In the genomic region with DNA sequence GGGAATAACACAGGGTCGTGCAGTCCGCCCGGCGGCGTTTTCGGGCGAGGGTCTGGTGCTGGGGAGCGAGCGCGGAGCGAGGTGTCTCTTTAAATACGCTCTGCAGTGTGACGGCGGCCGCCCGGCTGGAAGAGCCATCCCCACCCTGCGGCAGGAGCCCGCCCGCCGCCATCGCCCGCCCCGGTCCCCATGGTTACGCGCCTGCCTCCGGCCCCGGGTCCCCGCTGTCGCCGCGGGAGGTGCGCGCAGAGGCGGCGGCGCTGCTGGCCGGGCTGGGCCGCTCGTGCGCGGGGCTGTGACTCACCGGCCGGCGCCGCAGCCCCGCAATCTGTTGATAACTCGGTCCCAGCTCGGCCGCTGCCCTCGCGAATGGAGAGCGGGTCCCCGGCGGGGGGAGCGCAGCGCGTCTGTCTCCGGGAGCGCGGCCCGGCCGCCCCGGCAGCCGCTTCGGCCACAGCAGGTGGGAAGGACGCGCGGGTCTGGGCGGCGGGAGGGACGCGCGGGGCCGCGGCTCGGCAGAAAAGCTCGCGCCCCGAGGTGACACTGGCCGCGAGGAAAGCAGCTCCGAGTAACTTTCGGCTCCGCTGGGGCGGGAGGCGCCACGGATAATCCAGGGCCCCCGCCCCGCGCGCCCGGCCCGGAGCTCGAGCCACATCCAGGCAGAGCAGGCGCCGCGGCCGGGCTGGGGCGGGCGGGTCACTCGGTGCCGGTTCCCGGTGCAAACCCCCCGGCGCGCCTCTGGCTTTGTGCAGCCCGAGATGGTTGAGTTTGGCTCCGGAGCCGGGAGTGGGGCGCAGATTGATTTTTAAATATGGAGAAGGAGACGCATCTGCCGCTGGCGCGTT, we compare ENCODE assay signal across 11 cellular contexts. TPM values are rescaled to one million over a fixed set of nuclear protein-coding genes. Genes with fewer than 3 reads are reported as not detected.
DNase-seq lines count a peak whose midpoint lies in the region; ATAC-seq lines count a peak whose summit lies in the region.
"Had no signal": no experiment of that assay in that cellular context is flagged by ENCODE, and none has a peak within 500 bp of the region (broad histone marks: within the 10 kb centered on the region; RNA-seq: fewer than 3 reads in every experiment).

A gene with protein sequence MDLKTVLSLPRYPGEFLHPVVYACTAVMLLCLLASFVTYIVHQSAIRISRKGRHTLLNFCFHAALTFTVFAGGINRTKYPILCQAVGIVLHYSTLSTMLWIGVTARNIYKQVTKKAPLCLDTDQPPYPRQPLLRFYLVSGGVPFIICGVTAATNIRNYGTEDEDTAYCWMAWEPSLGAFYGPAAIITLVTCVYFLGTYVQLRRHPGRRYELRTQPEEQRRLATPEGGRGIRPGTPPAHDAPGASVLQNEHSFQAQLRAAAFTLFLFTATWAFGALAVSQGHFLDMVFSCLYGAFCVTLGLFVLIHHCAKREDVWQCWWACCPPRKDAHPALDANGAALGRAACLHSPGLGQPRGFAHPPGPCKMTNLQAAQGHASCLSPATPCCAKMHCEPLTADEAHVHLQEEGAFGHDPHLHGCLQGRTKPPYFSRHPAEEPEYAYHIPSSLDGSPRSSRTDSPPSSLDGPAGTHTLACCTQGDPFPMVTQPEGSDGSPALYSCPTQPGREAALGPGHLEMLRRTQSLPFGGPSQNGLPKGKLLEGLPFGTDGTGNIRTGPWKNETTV (plus strand): TSS at position 246 of the 845 bp plus-strand sequence. CDS start 986 bp downstream, outside the sequence.

- ATAC-seq in HG02970 (IDR thresholded peaks at IDR 0.05; ENCODE audit: low FRiP score, unreplicated experiment): no peak

- no peak within 1 kb of the TSS for H2BK120ac ChIP-seq in mesenchymal stem cell (ENCODE audit: low read depth, low read length)

- H3K4me3 ChIP-seq in H7 (ENCODE audit: insufficient read depth, low read depth, low read length) (peak within 1 kb of the TSS; percentile 33), mesenchymal stem cell (ENCODE audit: insufficient read depth in 1 of 2, low read depth in 1 of 2, low read length in 2 of 2) (no peak within 1 kb of the TSS)

- H3K4me2 ChIP-seq in mesenchymal stem cell (ENCODE audit: low read length, poor library complexity, severe bottlenecking): peak within 1 kb of the TSS; percentile 61

- H3K14ac ChIP-seq in mesenchymal stem cell (ENCODE audit: low read length in 2 of 2): no peak within 1 kb of the TSS

- no peak within 1 kb of the TSS for H3K18ac ChIP-seq in mesenchymal stem cell (ENCODE audit: low read depth in 1 of 2, low read length in 2 of 2)

- no peak within 1 kb of the TSS for H2BK15ac ChIP-seq in mesenchymal stem cell (ENCODE audit: low read depth, poor library complexity, severe bottlenecking)

- H2BK5ac ChIP-seq in mesenchymal stem cell (ENCODE audit: low read depth, low read length, poor library complexity, severe bottlenecking): no peak within 1 kb of the TSS

- H2BK12ac ChIP-seq in mesenchymal stem cell (ENCODE audit: low read length in 2 of 2): no peak within 1 kb of the TSS

- H3K23ac ChIP-seq in mesenchymal stem cell (ENCODE audit: low read length in 2 of 2): no peak within 1 kb of the TSS

- H3K36me3 ChIP-seq in H7 (replicated peaks; ENCODE audit: control insufficient read depth, insufficient read depth, low read length) (no peaks in the 10 kb centered on the region), mesenchymal stem cell (ENCODE audit: control insufficient read depth in 1 of 2, insufficient read depth in 2 of 2, low read depth in 1 of 2, low read length in 2 of 2) (no peaks in the 10 kb centered on the region)

- no peak within 1 kb of the TSS for H3K27ac ChIP-seq in mesenchymal stem cell (ENCODE audit: low read length, poor library complexity, severe bottlenecking)

- H3K4me1 ChIP-seq in mesenchymal stem cell (ENCODE audit: control insufficient read depth, insufficient read depth, low read depth, low read length): peaks cover 9% of the 10 kb centered on the region

- no peak within 1 kb of the TSS for H4K91ac ChIP-seq in mesenchymal stem cell (ENCODE audit: low read length)

- H3K9me3 ChIP-seq in mesenchymal stem cell (ENCODE audit: control insufficient read depth, low read length): no peaks in the 10 kb centered on the region

- no peak within 1 kb of the TSS for H2AK5ac ChIP-seq in mesenchymal stem cell (ENCODE audit: low read length, severe bottlenecking)

- no peak within 1 kb of the TSS for H3K9ac ChIP-seq in mesenchymal stem cell (ENCODE audit: low read length)

- H2AFZ ChIP-seq in mesenchymal stem cell (ENCODE audit: low read depth, low read length): no peak within 1 kb of the TSS

- no peaks in the 10 kb centered on the region for H3K79me1 ChIP-seq in mesenchymal stem cell (replicated peaks; ENCODE audit: low read length, poor library complexity, severe bottlenecking)

- H3K27me3 ChIP-seq in H7 (ENCODE audit: control insufficient read depth, insufficient read depth, low read length) (peaks cover 35% of the 10 kb centered on the region), mesenchymal stem cell (ENCODE audit: control insufficient read depth in 1 of 2, insufficient read depth in 1 of 2, low read length in 2 of 2) (peaks cover 47 to 82% of the 10 kb centered on the region in 2 experiments)

- no peak within 1 kb of the TSS for H3K4ac ChIP-seq in mesenchymal stem cell (ENCODE audit: low read depth in 1 of 2, low read length in 2 of 2)

- DNase-seq in A172 (ENCODE audit: low spot score) (peak; percentile 0), H7 (peak; percentile 95), cerebellar cortex (ENCODE audit: low spot score) (peak; percentile 38), mesenchymal stem cell (no peak), superior temporal gyrus (ENCODE audit: extremely low spot score) (no peak), NCI-H1048 (lab: John Stamatoyannopoulos, UW) (no peak), GDM1 (lab: John Stamatoyannopoulos, UW) (no peak)
- DNase-seq: CD4-positive, alpha-beta memory T cell; mammary epithelial cell; stimulated activated CD4-positive, alpha-beta T cell treated with anti-CD3 and anti-CD28 coated beads, Interleukin-1b, Interleukin-23, amount 100 ng/mL, for 48 hours had no signal

- H4K8ac ChIP-seq in mesenchymal stem cell (ENCODE audit: low read length): no peak within 1 kb of the TSS

- WGBS in mesenchymal stem cell: 3% methylated on average over 76 of the region's 114 CpGs

RNA-seq across cellular contexts. Expression of the gene that starts here (rescaled TPM):
- total RNA-seq in A172 (2014; rRNA removed; shearing (Covaris generic)): 0.24 and 0.43 TPM in 2 replicates
- 0.37 and 0.62 TPM in 2 replicates for total RNA-seq in H7 (2014; rRNA removed; shearing (Covaris generic))
- polyA plus RNA-seq in mesenchymal stem cell (2013, experiment 1 of 2): not detected
- not detected for polyA plus RNA-seq in mesenchymal stem cell (2013, experiment 2 of 2)
- total RNA-seq: CD4-positive, alpha-beta memory T cell; mammary epithelial cell had no signal
- polyA plus RNA-seq: CD4-positive, alpha-beta memory T cell; mammary epithelial cell had no signal

Comparison
In these comparisons a context has a peak if more than half of its experiments do, and no peak if none do; other contexts are left out.
1. Peak in DNase-seq in A172; RNA of the gene not detected or under 1 TPM.
2. Peak in DNase-seq and H3K4me3 ChIP-seq in H7; RNA of the gene not detected or under 1 TPM.